1 cellular context compared by ENCODE assay signal in the genomic region with DNA sequence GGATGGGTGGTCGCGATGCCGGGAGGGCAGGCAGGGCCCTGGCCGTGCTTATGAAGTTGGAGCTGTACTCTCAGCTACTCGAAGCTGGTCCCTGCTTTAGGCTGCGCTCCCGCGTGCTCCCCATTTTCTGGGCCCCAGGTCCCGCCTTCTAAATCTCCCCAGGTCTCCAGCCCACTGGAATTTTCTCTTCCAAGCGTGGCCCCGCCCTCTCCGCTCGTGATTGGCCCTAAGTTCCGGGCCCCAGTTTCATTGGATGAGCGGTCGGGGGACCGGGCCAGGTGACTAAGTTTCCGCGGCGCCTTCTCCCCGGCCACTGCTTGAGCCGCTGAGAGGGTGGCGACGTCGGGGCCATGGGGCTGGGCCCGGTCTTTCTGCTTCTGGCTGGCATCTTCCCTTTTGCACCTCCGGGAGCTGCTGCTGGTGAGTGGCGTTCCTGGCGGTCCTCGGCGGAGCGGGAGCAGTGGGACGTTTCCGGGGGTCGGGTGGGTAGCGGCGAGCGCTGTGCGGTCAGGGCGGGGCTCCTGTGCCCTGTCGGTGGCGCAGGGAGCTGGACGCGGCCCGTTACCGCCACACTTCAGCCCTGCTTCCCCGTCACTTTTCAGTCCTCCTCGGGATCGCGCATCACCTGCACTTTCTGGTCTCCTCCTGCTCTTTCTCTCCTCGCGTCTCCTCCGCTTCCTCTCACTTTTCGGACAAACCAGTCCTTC.
TF ChIP-seq lines count a peak whose summit lies in the region.

A gene (plus strand): TSS at position 313 of the 707 bp plus-strand sequence. CDS start 38 bp downstream, at position 351.

TF ChIP-seq in K562, 482 proteins besides CTCF, POLR2A, EP300 and RAD21 (continued from another document):
- TF ChIP-seq CCNT2 (IDR thresholded peaks at IDR 0.05; ENCODE audit: borderline replicate concordance, extremely low read depth, insufficient read length, low read depth, low read length): peak; percentile 48
- no peak for TF ChIP-seq ZNF239 (CRISPR knock-in tag; IDR thresholded peaks at IDR 0.05)
